26 cellular contexts compared by ENCODE assay signal in genomic region chr10:81071087-81071796, GRCh38.
"Had no signal": no experiment of that assay in that cellular context is flagged by ENCODE, and none has a peak within 500 bp of the region (broad histone marks: within the 10 kb centered on the region; RNA-seq: fewer than 3 reads in every experiment).

No MANE protein-coding gene starts in this region.

- H3K4me3 ChIP-seq: coronary artery, dorsolateral prefrontal cortex, esophagus squamous epithelium, gastroesophageal sphincter, heart left ventricle, hepatocyte, left lung, lower lobe of right lung, mucosa of descending colon had no signal

- ATAC-seq: esophagus mucosa; gastroesophageal sphincter; heart left ventricle; left cardiac atrium; left lung; left ventricle myocardium superior; lower lobe of right lung; mucosa of descending colon; naive thymus-derived CD8-positive, alpha-beta T cell had no signal

- H3K79me2 ChIP-seq: hepatocyte had no signal

- FAIRE-seq: colon, frontal cortex, islet of Langerhans, keratinocyte had no signal

- H3K27ac ChIP-seq: coronary artery, dorsolateral prefrontal cortex, epithelial cell of prostate, esophagus squamous epithelium, gastroesophageal sphincter, heart left ventricle, hepatocyte, left lung, lower lobe of right lung had no signal

- H3K4me1 ChIP-seq: esophagus squamous epithelium, gastroesophageal sphincter, heart left ventricle, left lung, lower lobe of right lung had no signal

- DNase-seq: dermis blood vessel endothelial cell; dorsolateral prefrontal cortex; effector CD4-positive, alpha-beta T cell; effector memory CD4-positive, alpha-beta T cell; erythroblast; esophagus squamous epithelium; foreskin fibroblast; heart left ventricle; hypothalamus; left cardiac atrium; left lung; left ventricle myocardium superior; lower lobe of right lung; mesenchymal stem cell; mucosa of descending colon; naive B cell; naive thymus-derived CD8-positive, alpha-beta T cell had no signal

- H2AFZ ChIP-seq: hepatocyte had no signal

- H3K27me3 ChIP-seq: dorsolateral prefrontal cortex, esophagus squamous epithelium, gastroesophageal sphincter, hepatocyte, left lung had no signal

- H3K9me3 ChIP-seq: esophagus squamous epithelium, gastroesophageal sphincter, heart left ventricle, left lung, lower lobe of right lung, mucosa of descending colon had no signal

- H3K36me3 ChIP-seq: esophagus squamous epithelium, gastroesophageal sphincter, heart left ventricle, left lung, lower lobe of right lung had no signal
